In genomic region chr12:85036241-85036707, GRCh38 we compare ENCODE assay signal across 7 cellular contexts. TPM values are rescaled to one million over a fixed set of nuclear protein-coding genes. Genes with fewer than 3 reads are reported as not detected.
DNase-seq lines count a peak whose midpoint lies in the region; ATAC-seq, FAIRE-seq and TF ChIP-seq lines count a peak whose summit lies in the region.

Gene LRRIQ1, plus strand, starts transcription at chr12:85036351. Its CDS starts 1,826 bp downstream, at chr12:85038177.
Gene TSPAN19, minus strand, starts transcription at chr12:85036277. Its CDS starts 6,331 bp downstream, at chr12:85029946.

- ATAC-seq in HG02678 (IDR thresholded peaks at IDR 0.05; ENCODE audit: unreplicated experiment) = peak; percentile 95
- ATAC-seq in left lung = peak; percentile 94

- no peaks in the 10 kb centered on the region for H3K9me3 ChIP-seq in left lung

- FAIRE-seq in GM18507 (lab: Jason Lieb, UNC) = no peak

- no peak within 1 kb of the TSS for H3K27ac ChIP-seq in left lung

- peak within 1 kb of the TSS; percentile 29 to 41 for H3K4me3 ChIP-seq in left lung

- intact Hi-C loops in left lung (cut with DNase I) = no loop called here

- TF ChIP-seq CTCF in left lung (IDR thresholded peaks at IDR 0.05) = no peak

- H3K36me3 ChIP-seq in left lung = no peaks in the 10 kb centered on the region

- H3K27me3 ChIP-seq in left lung = peaks cover 18 to 28% of the 10 kb centered on the region in 2 donors

- H3K4me1 ChIP-seq in left lung = no peaks in the 10 kb centered on the region

- peak; percentile 11 for DNase-seq in GM18507 (ENCODE audit: extremely low spot score, insufficient read length, low read depth)
- DNase-seq in NCI-H1436 (lab: John Stamatoyannopoulos, UW) = peak; percentile 92
- peak; percentile 0 for DNase-seq in T-helper 9 cell
- DNase-seq in ecto neural progenitor cell (ENCODE audit: low spot score) = peak; percentile 95
- peak; percentile 51 to 58 for DNase-seq in left lung
- peak; percentile 36 for DNase-seq in stimulated activated CD8-positive, alpha-beta memory T cell treated with anti-CD3 and anti-CD28 coated beads, Interleukin-4, amount 100 ng/mL, for 48 hours

RNA-seq across cellular contexts. Expression of gene LRRIQ1, which starts in this region (rescaled TPM):
- total RNA-seq in left lung = 1 to 10 TPM; 1.6 to 4.6 TPM

RNA-seq across cellular contexts. Expression of gene TSPAN19, which starts in this region (rescaled TPM):
- total RNA-seq in left lung = 1 to 10 TPM in 1 of 2 donors, not detected in 1; 5.4 TPM

Comparison
In these comparisons a context has a peak if more than half of its experiments do, and no peak if none do; other contexts are left out.
1. DNase-seq: peak in every context shown above with its lines; median percentile 95 in ecto neural progenitor cell; 92 in NCI-H1436; 54 in left lung; 36 in stimulated activated CD8-positive, alpha-beta memory T cell treated with anti-CD3 and anti-CD28 coated beads, Interleukin-4, amount 100 ng/mL, for 48 hours; 11 in GM18507; 0 in T-helper 9 cell.